In the genomic region with DNA sequence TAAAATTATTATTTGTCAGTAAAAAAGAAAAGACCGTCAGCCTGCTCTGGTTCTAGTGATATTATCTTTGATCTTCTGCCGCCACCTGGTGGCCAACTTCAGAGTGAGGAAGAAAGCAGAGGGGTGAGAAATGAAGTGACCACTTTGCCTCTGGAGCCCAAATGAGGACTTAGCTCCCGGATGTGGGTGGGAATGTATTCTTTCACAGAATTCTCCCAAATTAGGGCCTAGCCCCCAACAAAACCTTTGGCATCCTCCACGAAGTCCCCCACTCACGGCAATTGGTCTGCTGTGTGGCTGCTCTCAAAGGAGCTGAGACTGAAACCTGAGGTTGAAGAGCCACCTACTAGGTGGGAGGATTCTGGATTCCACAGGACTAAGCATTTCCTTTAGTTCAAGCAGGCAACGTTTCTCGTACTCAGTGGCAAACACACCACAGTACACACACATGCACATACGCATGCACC, we compare ENCODE assay signal across 8 cellular contexts. TPM values are rescaled to one million over a fixed set of nuclear protein-coding genes. Genes with fewer than 3 reads are reported as not detected.
DNase-seq lines count a peak whose midpoint lies in the region; ATAC-seq and TF ChIP-seq lines count a peak whose summit lies in the region.

No MANE protein-coding gene starts in this region.

- no peaks in the 10 kb centered on the region for H3K27me3 ChIP-seq in BLaER1 treated with 17β-estradiol and CSF1 and Interleukin-3, amounts not matched to agents 10 nM and 100 nM
- H3K27me3 ChIP-seq in SJSA1 (replicated peaks) = no peaks in the 10 kb centered on the region
- H3K27me3 ChIP-seq in ovary = no peaks in the 10 kb centered on the region
- H3K27me3 ChIP-seq in thyroid gland = no peaks in the 10 kb centered on the region

- ATAC-seq in GM19328 (IDR thresholded peaks at IDR 0.05; ENCODE audit: unreplicated experiment) = peak; percentile 41

- DNase-seq in LNCaP clone FGC (ENCODE audit: low read depth) = no peak
- peak; percentile 61 to 77 for DNase-seq in SJSA1 (ENCODE audit: low read depth in 1 of 2, low spot score in 2 of 2)
- DNase-seq in activated effector memory CD4-positive, alpha-beta T cell treated with anti-CD3 and anti-CD28 coated beads, Interleukin-2, amount 50 U/mL, for 16 hours = peak; percentile 93
- DNase-seq in foreskin melanocyte = peak; percentile 62
- DNase-seq in ovary = peak; percentile 67 to 87 (median 83)
- DNase-seq in thyroid gland = peak; percentile 80 to 87

- peaks cover 0 to 13% (median 0%) of the 10 kb centered on the region in 11 experiments; a peak in 1 of 22 replicates for H3K9me3 ChIP-seq in BLaER1 treated with 17β-estradiol and CSF1 and Interleukin-3, amounts not matched to agents 10 nM and 100 nM (replicated peaks in 1 of 11)
- no peaks in the 10 kb centered on the region; the same call in 1 of the 2 replicates for H3K9me3 ChIP-seq in SJSA1 (replicated peaks)
- no peaks in the 10 kb centered on the region for H3K9me3 ChIP-seq in ovary
- H3K9me3 ChIP-seq in thyroid gland = no peaks in the 10 kb centered on the region

- TF ChIP-seq POLR2A in ovary (IDR thresholded peaks at IDR 0.05) (no peak), thyroid gland (IDR thresholded peaks at IDR 0.05) (no peak)

- peak; percentile 79 for TF ChIP-seq CTCF in LNCaP clone FGC (IDR thresholded peaks at IDR 0.05; ENCODE audit: control insufficient read depth, extremely low read depth, insufficient read depth)
- peak; percentile 49 to 78 (median 74) for TF ChIP-seq CTCF in ovary (IDR thresholded peaks at IDR 0.05)
- peak; percentile 56 to 84 (median 73) for TF ChIP-seq CTCF in thyroid gland (IDR thresholded peaks at IDR 0.05)

- H4K20me1 ChIP-seq in BLaER1 treated with 17β-estradiol and CSF1 and Interleukin-3, amounts not matched to agents 10 nM and 100 nM = no peaks in the 10 kb centered on the region

- peaks cover 33 to 63% (median 41%) of the 10 kb centered on the region in 10 experiments for H3K4me1 ChIP-seq in BLaER1 treated with 17β-estradiol and CSF1 and Interleukin-3, amounts not matched to agents 10 nM and 100 nM
- H3K4me1 ChIP-seq in SJSA1 (replicated peaks) (peaks cover 11% of the 10 kb centered on the region), ovary (ENCODE audit: insufficient read depth) (no peaks in the 10 kb centered on the region), thyroid gland (peaks cover 0 to 10% of the 10 kb centered on the region in 2 donors)

- 8 to 11% (median 10%) methylated on average over 8 of the region's 8 CpGs for WGBS in ovary, 3 donors
- WGBS in thyroid gland, 2 donors = 11 to 13% methylated on average over 8 of the region's 8 CpGs

- peak overlapping the region; percentile 27 to 61 (median 44); a peak in 19 of 20 replicates for H3K4me3 ChIP-seq in BLaER1 treated with 17β-estradiol and CSF1 and Interleukin-3, amounts not matched to agents 10 nM and 100 nM
- H3K4me3 ChIP-seq in LNCaP clone FGC (ENCODE audit: low read depth, low read length) (no peak overlapping the region), SJSA1 (no peak overlapping the region), ovary (no peak overlapping the region), thyroid gland (replicated peaks in 1 of 3) (no peak overlapping the region)

- H3K36me3 ChIP-seq in BLaER1 treated with 17β-estradiol and CSF1 and Interleukin-3, amounts not matched to agents 10 nM and 100 nM = no peaks in the 10 kb centered on the region
- H3K36me3 ChIP-seq in SJSA1 (peaks cover 1% of the 10 kb centered on the region), ovary (no peaks in the 10 kb centered on the region), thyroid gland (no peaks in the 10 kb centered on the region)

- peak overlapping the region; percentile 71 to 93 (median 83) for H3K9ac ChIP-seq in BLaER1 treated with 17β-estradiol and CSF1 and Interleukin-3, amounts not matched to agents 10 nM and 100 nM

- peak overlapping the region; percentile 78 to 99 (median 98); a peak in 21 of 22 replicates for H3K27ac ChIP-seq in BLaER1 treated with 17β-estradiol and CSF1 and Interleukin-3, amounts not matched to agents 10 nM and 100 nM
- no peak overlapping the region for H3K27ac ChIP-seq in SJSA1
- H3K27ac ChIP-seq in ovary = no peak overlapping the region
- no peak overlapping the region for H3K27ac ChIP-seq in thyroid gland

- TF ChIP-seq EP300 in ovary (IDR thresholded peaks at IDR 0.05) = no peak

- H3K4me2 ChIP-seq in BLaER1 treated with 17β-estradiol and CSF1 and Interleukin-3, amounts not matched to agents 10 nM and 100 nM = peak overlapping the region; percentile 84 to 99 (median 91)

- intact Hi-C loops in ovary (cut with DNase I) = loop anchor here in 1 of 4 donors (5.0 kb wide), 1 partner anchor 886 kb away; no protein-coding TSS in a partner anchor
- intact Hi-C loops in thyroid gland (cut with DNase I) = loop anchor here (10.0 kb wide), 1 partner anchor 884 kb away; the partner anchor contains the start of gene HSD3B7

RNA-seq across cellular contexts. Expression of gene ZNF267, which starts 4.9 kb away (rescaled TPM):
- total RNA-seq in SJSA1 (2014; rRNA removed; shearing (Covaris generic)) = 18.1 and 21.8 TPM in 2 replicates
- total RNA-seq in ovary (10 to 100 TPM; 10.0 to 16.3 (median 13.6) TPM), thyroid gland (10 to 100 TPM; 13.1 to 25.9 (median 16.2) TPM)
- 1 to 10 TPM; 6.0 to 6.4 TPM for polyA plus RNA-seq in ovary

Comparison
In these comparisons a context has a peak if more than half of its experiments do, and no peak if none do; other contexts are left out.
1. H3K27ac ChIP-seq: peak in BLaER1 treated with 17β-estradiol and CSF1 and Interleukin-3, amounts not matched to agents 10 nM and 100 nM (11 of 11); none in SJSA1 (single experiment), ovary (0 of 2) and thyroid gland (0 of 3).
2. H3K4me3 ChIP-seq: peak in BLaER1 treated with 17β-estradiol and CSF1 and Interleukin-3, amounts not matched to agents 10 nM and 100 nM (10 of 10); none in LNCaP clone FGC (single experiment), SJSA1 (single experiment), ovary (single experiment) and thyroid gland (0 of 3).
3. Peak in every context shown above with its lines, with median percentiles within 50 percentile points of each other: CTCF ChIP-seq.